ENCODE assay signal across 26 cellular contexts in the genomic region with DNA sequence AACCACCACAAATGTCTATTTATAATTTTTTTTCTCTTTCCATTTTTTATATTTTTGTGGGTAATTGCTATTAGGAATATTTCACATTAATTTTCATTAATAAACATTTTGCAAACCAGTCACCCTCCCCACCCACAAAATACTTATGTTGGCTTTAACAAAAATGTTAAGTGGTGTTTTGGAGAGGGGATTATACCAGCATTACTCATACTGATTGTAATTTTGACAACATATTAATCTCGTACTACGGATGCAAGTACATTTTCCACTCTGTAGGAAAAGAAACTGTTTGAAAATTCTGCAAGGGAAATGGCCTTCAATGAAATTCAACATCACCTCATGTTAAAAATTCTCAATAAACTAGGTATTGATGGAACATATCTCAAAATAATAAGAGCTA. TPM values are rescaled to one million over a fixed set of nuclear protein-coding genes. Genes with fewer than 3 reads are reported as not detected.
"Had no signal": no experiment of that assay in that cellular context is flagged by ENCODE, and none has a peak within 500 bp of the region (broad histone marks: within the 10 kb centered on the region; RNA-seq: fewer than 3 reads in every experiment).

No MANE protein-coding gene starts in this region.

- FAIRE-seq: pancreas, urothelium cell line had no signal

- H3K4me1 ChIP-seq: pancreas, prostate gland, stomach, thyroid gland, tibial nerve, upper lobe of left lung, vagina had no signal

- H3K27me3 ChIP-seq: neutrophil, stomach, thyroid gland, tibial nerve, upper lobe of left lung, vagina had no signal

- H3K27me3 Mint-ChIP-seq: naive thymus-derived CD4-positive, alpha-beta T cell; stimulated activated naive B cell treated with anti-CD40 and anti-IgM and Interleukin-4, amounts not matched to agents 10 μg/mL and 1 μg/mL and 100 μg/mL, for 72 hours; stimulated activated naive CD8-positive, alpha-beta T cell treated with anti-CD3 and anti-CD28 coated beads, Interleukin-15, Interleukin-2, amounts not matched to agents 100 ng/mL and 50 ng/mL, for 24 hours had no signal

- H3K36me3 Mint-ChIP-seq: naive thymus-derived CD4-positive, alpha-beta T cell; natural killer cell; stimulated activated effector memory CD8-positive, alpha-beta T cell treated with anti-CD3 and anti-CD28 coated beads, Interleukin-12 subunit alpha, Interleukin-12 subunit beta, amount 100 ng/mL, for 72 hours; stimulated activated naive B cell treated with anti-CD40 and anti-IgM and Interleukin-4, amounts not matched to agents 10 μg/mL and 1 μg/mL and 100 μg/mL, for 72 hours had no signal

- H3K27ac Mint-ChIP-seq: naive thymus-derived CD4-positive, alpha-beta T cell; natural killer cell; stimulated activated effector memory CD8-positive, alpha-beta T cell treated with anti-CD3 and anti-CD28 coated beads, Interleukin-12 subunit alpha, Interleukin-12 subunit beta, amount 100 ng/mL, for 72 hours; stimulated activated naive B cell treated with anti-CD40 and anti-IgM and Interleukin-4, amounts not matched to agents 10 μg/mL and 1 μg/mL and 100 μg/mL, for 72 hours; stimulated activated naive CD8-positive, alpha-beta T cell treated with anti-CD3 and anti-CD28 coated beads, Interleukin-15, Interleukin-2, amounts not matched to agents 100 ng/mL and 50 ng/mL, for 24 hours had no signal

- H3K4me1 Mint-ChIP-seq: naive thymus-derived CD4-positive, alpha-beta T cell; natural killer cell; stimulated activated effector memory CD8-positive, alpha-beta T cell treated with anti-CD3 and anti-CD28 coated beads, Interleukin-12 subunit alpha, Interleukin-12 subunit beta, amount 100 ng/mL, for 72 hours; stimulated activated naive B cell treated with anti-CD40 and anti-IgM and Interleukin-4, amounts not matched to agents 10 μg/mL and 1 μg/mL and 100 μg/mL, for 72 hours had no signal

- ATAC-seq: naive thymus-derived CD4-positive, alpha-beta T cell; natural killer cell; pancreas; right cardiac atrium; sciatic nerve; stimulated activated effector memory CD8-positive, alpha-beta T cell treated with anti-CD3 and anti-CD28 coated beads, Interleukin-12 subunit alpha, Interleukin-12 subunit beta, amount 100 ng/mL, for 72 hours; stimulated activated naive B cell treated with anti-CD40 and anti-IgM and Interleukin-4, amounts not matched to agents 10 μg/mL and 1 μg/mL and 100 μg/mL, for 72 hours had no signal

- H3K9me3 ChIP-seq: neutrophil, pancreas, prostate gland, thoracic aorta, thyroid gland, tibial nerve, upper lobe of left lung, vagina had no signal

- DNase-seq: naive thymus-derived CD4-positive, alpha-beta T cell; natural killer cell; nucleus accumbens; pancreas; retina; right cardiac atrium; stimulated activated CD4-positive, alpha-beta T cell treated with anti-CD3 and anti-CD28 coated beads, Interleukin-15, amount 100 ng/mL, for 24 hours; stimulated activated CD4-positive, alpha-beta T cell treated with anti-CD3 and anti-CD28 coated beads, Interleukin-2, amount 100 ng/mL, for 24 hours; stimulated activated CD4-positive, alpha-beta T cell treated with anti-CD3 and anti-CD28 coated beads, Interleukin-2, amount 100 ng/mL, for 48 hours; stimulated activated CD4-positive, alpha-beta T cell treated with anti-CD3 and anti-CD28 coated beads, Interleukin-4, amount 100 ng/mL, for 24 hours; stimulated activated naive B cell treated with anti-CD40 and anti-IgM and Interleukin-4, amounts not matched to agents 10 μg/mL and 1 μg/mL and 100 μg/mL, for 72 hours; stimulated activated naive CD4-positive, alpha-beta T cell treated with Interleukin-2 at 50 U/mL for 16 hours; stomach; thyroid gland; trophoblast cell; upper lobe of left lung had no signal

- H3K36me3 ChIP-seq: neutrophil, pancreas, prostate gland, stomach, thoracic aorta, thyroid gland, tibial nerve, upper lobe of left lung, vagina had no signal

- H3K4me3 Mint-ChIP-seq: naive thymus-derived CD4-positive, alpha-beta T cell; natural killer cell; stimulated activated effector memory CD8-positive, alpha-beta T cell treated with anti-CD3 and anti-CD28 coated beads, Interleukin-12 subunit alpha, Interleukin-12 subunit beta, amount 100 ng/mL, for 72 hours; stimulated activated naive B cell treated with anti-CD40 and anti-IgM and Interleukin-4, amounts not matched to agents 10 μg/mL and 1 μg/mL and 100 μg/mL, for 72 hours; stimulated activated naive CD8-positive, alpha-beta T cell treated with anti-CD3 and anti-CD28 coated beads, Interleukin-15, Interleukin-2, amounts not matched to agents 100 ng/mL and 50 ng/mL, for 24 hours had no signal

- H3K9me3 Mint-ChIP-seq: stimulated activated naive CD8-positive, alpha-beta T cell treated with anti-CD3 and anti-CD28 coated beads, Interleukin-15, Interleukin-2, amounts not matched to agents 100 ng/mL and 50 ng/mL, for 24 hours had no signal

- H3K27ac ChIP-seq: neutrophil, pancreas, prostate gland, skin epidermis, stomach, thoracic aorta, thyroid gland, tibial nerve, upper lobe of left lung, vagina had no signal

- H3K4me3 ChIP-seq: pancreas, prostate gland, skin epidermis, stomach, thoracic aorta, thyroid gland, tibial nerve, upper lobe of left lung, vagina had no signal

RNA-seq across cellular contexts. Expression of gene BCHE, which starts 58.3 kb away (rescaled TPM):
- total RNA-seq: naive thymus-derived CD4-positive, alpha-beta T cell; natural killer cell had no signal
- polyA plus RNA-seq: naive thymus-derived CD4-positive, alpha-beta T cell had no signal
